Comparison of ENCODE assay signal across 8 cellular contexts in genomic region chr7:100705341-100705752, GRCh38. TPM values are rescaled to one million over a fixed set of nuclear protein-coding genes. Genes with fewer than 3 reads are reported as not detected.
DNase-seq lines count a peak whose midpoint lies in the region; ATAC-seq, FAIRE-seq and TF ChIP-seq lines count a peak whose summit lies in the region.

No MANE protein-coding gene starts in this region.

- peak overlapping the region; percentile 93 for H3K9ac ChIP-seq in keratinocyte (ENCODE audit: control insufficient read depth, extremely low read depth, insufficient read depth, low read length)

- H3K79me2 ChIP-seq in keratinocyte (ENCODE audit: control insufficient read depth, insufficient read depth, low read length): peaks cover 21% of the 10 kb centered on the region

- peaks cover 10% of the 10 kb centered on the region for H3K4me1 ChIP-seq in keratinocyte (ENCODE audit: control insufficient read depth, extremely low read depth, insufficient read depth, low read length)

- no peaks in the 10 kb centered on the region for H3K27me3 ChIP-seq in keratinocyte (ENCODE audit: control insufficient read depth, extremely low read depth, insufficient read depth, low read length)

- H3K4me2 ChIP-seq in keratinocyte (ENCODE audit: control insufficient read depth, extremely low read depth, insufficient read depth, low read depth, low read length): peak overlapping the region; percentile 83

- peak overlapping the region; percentile 86 for H3K27ac ChIP-seq in 22Rv1
- peak overlapping the region; percentile 86 for H3K27ac ChIP-seq in keratinocyte (ENCODE audit: control insufficient read depth, insufficient read depth, low read length)

- DNase-seq in GM13977 (ENCODE audit: low spot score): peak; percentile 84
- DNase-seq in NCI-H2029 (lab: John Stamatoyannopoulos, UW): peak; percentile 53
- DNase-seq in activated CD4-positive, CD25-positive, alpha-beta regulatory T cell (lab: John Stamatoyannopoulos, UW): peak; percentile 59 to 78 (median 66)
- peak; percentile 59 for DNase-seq in central memory CD4-positive, alpha-beta T cell
- DNase-seq in keratinocyte (ENCODE audit: low read depth, low spot score): no peak
- DNase-seq in stimulated activated CD4-positive, alpha-beta T cell treated with anti-CD3 and anti-CD28 coated beads, Interleukin-15, amount 100 ng/mL, for 48 hours (ENCODE audit: low read depth in 2 of 2): peak; percentile 64 to 81

- TF ChIP-seq CTCF in 22Rv1 (IDR thresholded peaks at IDR 0.05): peak; percentile 99
- TF ChIP-seq CTCF in GM13977 (IDR thresholded peaks at IDR 0.05; ENCODE audit: extremely low read depth, insufficient read depth, missing control alignments): peak; percentile 92
- TF ChIP-seq CTCF in keratinocyte (optimal IDR thresholded peaks at IDR 0.05 in 1 of 3, IDR thresholded peaks at IDR 0.05 in 1 of 3, conservative IDR thresholded peaks at IDR 0.05 in 1 of 3; ENCODE audit: extremely low read depth in 1 of 3, insufficient read depth in 2 of 3, low read length in 3 of 3): peak; percentile 80 to 95 (median 92)

- H3K4me3 ChIP-seq in keratinocyte (ENCODE audit: control insufficient read depth in 2 of 3, extremely low read depth in 1 of 3, insufficient read depth in 2 of 3, low read depth in 1 of 3, low read length in 3 of 3): peak overlapping the region; percentile 58 to 95 (median 80)

- H3K36me3 ChIP-seq in keratinocyte (ENCODE audit: control insufficient read depth in 2 of 2, extremely low read depth in 1 of 2, insufficient read depth in 2 of 2, low read length in 2 of 2): peaks cover 0 to 12% of the 10 kb centered on the region in 2 experiments

- peak; percentile 76 for ATAC-seq in HG02938 (IDR thresholded peaks at IDR 0.05; ENCODE audit: unreplicated experiment)

- FAIRE-seq in keratinocyte (lab: Jason Lieb, UNC): no peak

- no peaks in the 10 kb centered on the region for H3K9me1 ChIP-seq in keratinocyte (ENCODE audit: control insufficient read depth, extremely low read depth, insufficient read depth, low read length)

- H4K20me1 ChIP-seq in keratinocyte (ENCODE audit: control insufficient read depth, extremely low read depth, insufficient read depth, low read length): no peaks in the 10 kb centered on the region

- dilution Hi-C loops in keratinocyte (cut with MboI; ENCODE audit: extremely low pct_ligation_motif_present, low sequenced_read_pairs): no loop called here

- in situ Hi-C loops in GM13977 (cut with MboI; ENCODE audit: low pct_unique_long_range_greater_than_20kb, low sequenced_read_pairs, unreplicated experiment): loop anchor here (10.0 kb wide), 1 partner anchor 149 kb away; the partner anchor contains the start of gene SLC12A9

- peak overlapping the region; percentile 96 for H2AFZ ChIP-seq in keratinocyte (ENCODE audit: control insufficient read depth, low read length)

- no peaks in the 10 kb centered on the region for H3K9me3 ChIP-seq in keratinocyte (ENCODE audit: control insufficient read depth, low read depth, low read length)

RNA-seq across cellular contexts. Expression of gene POP7, which starts 0.6 kb away (rescaled TPM):
- 37.8 to 50.3 TPM (median 44.6 TPM) in 3 replicates for polyA plus RNA-seq in keratinocyte
- polyA plus RNA-seq in keratinocyte (2011; ENCODE audit: low read depth): 18.1 TPM
- 24.1 and 49.2 TPM in 2 replicates for polyA plus RNA-seq in keratinocyte (2011; cell fraction: cytosol; rRNA removed)
- 18.0 and 18.3 TPM in 2 replicates for polyA plus RNA-seq in keratinocyte (2011; cell fraction: nucleus; rRNA removed)
- polyA plus RNA-seq in keratinocyte (2012; ENCODE audit: low replicate concordance): 37.8 and 65.6 TPM in 2 replicates
- 15.3 to 22.5 TPM (median 19.2 TPM) in 3 replicates for polyA minus RNA-seq in keratinocyte
- 40.7 TPM for polyA minus RNA-seq in keratinocyte (2011; cell fraction: cytosol; rRNA and poly(A)+ RNA removed)
- polyA minus RNA-seq in keratinocyte (2011; cell fraction: nucleus; rRNA and poly(A)+ RNA removed): 7.1 and 9.0 TPM in 2 replicates

RNA-seq across cellular contexts. Expression of gene GIGYF1, which starts 11.3 kb away (rescaled TPM):
- 3.2 to 4.8 TPM (median 4.0 TPM) in 3 replicates for polyA plus RNA-seq in keratinocyte
- 3.5 TPM for polyA plus RNA-seq in keratinocyte (2011; ENCODE audit: low read depth)
- polyA plus RNA-seq in keratinocyte (2011; cell fraction: cytosol; rRNA removed): 0.91 and 1.6 TPM in 2 replicates
- polyA plus RNA-seq in keratinocyte (2011; cell fraction: nucleus; rRNA removed): 17.4 and 20.9 TPM in 2 replicates
- polyA plus RNA-seq in keratinocyte (2012; ENCODE audit: low replicate concordance): 5.8 and 8.0 TPM in 2 replicates
- polyA minus RNA-seq in keratinocyte: 3.6 to 7.5 TPM (median 3.9 TPM) in 3 replicates
- 6.1 TPM for polyA minus RNA-seq in keratinocyte (2011; cell fraction: cytosol; rRNA and poly(A)+ RNA removed)
- 9.6 and 10.2 TPM in 2 replicates for polyA minus RNA-seq in keratinocyte (2011; cell fraction: nucleus; rRNA and poly(A)+ RNA removed)

RNA-seq across cellular contexts. Expression of gene EPO, which starts 14.9 kb away (rescaled TPM):
- 0.35 to 0.86 TPM (median 0.41 TPM) in 3 replicates for polyA plus RNA-seq in keratinocyte
- polyA plus RNA-seq in keratinocyte (2011; ENCODE audit: low read depth): not detected
- 0.47 and 0.62 TPM in 2 replicates for polyA plus RNA-seq in keratinocyte (2011; cell fraction: cytosol; rRNA removed)
- polyA plus RNA-seq in keratinocyte (2011; cell fraction: nucleus; rRNA removed): 0.63 and 0.82 TPM in 2 replicates
- 0.56 and 0.76 TPM in 2 replicates for polyA plus RNA-seq in keratinocyte (2012; ENCODE audit: low replicate concordance)
- polyA minus RNA-seq in keratinocyte: 0.19 to 0.30 TPM in 2 of 3 replicates, not detected in the other
- polyA minus RNA-seq in keratinocyte (2011; cell fraction: cytosol; rRNA and poly(A)+ RNA removed): not detected
- polyA minus RNA-seq in keratinocyte (2011; cell fraction: nucleus; rRNA and poly(A)+ RNA removed): not detected in 2 replicates

RNA-seq across cellular contexts. Expression of gene ZAN, which starts 28.0 kb away (rescaled TPM):
- 0.09 to 0.36 TPM (median 0.14 TPM) in 3 replicates for polyA plus RNA-seq in keratinocyte
- 0.07 TPM for polyA plus RNA-seq in keratinocyte (2011; ENCODE audit: low read depth)
- 0.04 and 0.09 TPM in 2 replicates for polyA plus RNA-seq in keratinocyte (2011; cell fraction: cytosol; rRNA removed)
- 0.23 and 0.24 TPM in 2 replicates for polyA plus RNA-seq in keratinocyte (2011; cell fraction: nucleus; rRNA removed)
- 0.03 and 0.04 TPM in 2 replicates for polyA plus RNA-seq in keratinocyte (2012; ENCODE audit: low replicate concordance)
- polyA minus RNA-seq in keratinocyte: 0.30 to 0.86 TPM (median 0.51 TPM) in 3 replicates
- polyA minus RNA-seq in keratinocyte (2011; cell fraction: cytosol; rRNA and poly(A)+ RNA removed): not detected
- 0.21 and 0.31 TPM in 2 replicates for polyA minus RNA-seq in keratinocyte (2011; cell fraction: nucleus; rRNA and poly(A)+ RNA removed)

RNA-seq across cellular contexts. Expression of gene GNB2, which starts 31.8 kb away (rescaled TPM):
- polyA plus RNA-seq in keratinocyte: 87.2 to 216 TPM (median 126 TPM) in 3 replicates
- 88.1 TPM for polyA plus RNA-seq in keratinocyte (2011; ENCODE audit: low read depth)
- 168 and 222 TPM in 2 replicates for polyA plus RNA-seq in keratinocyte (2011; cell fraction: cytosol; rRNA removed)
- polyA plus RNA-seq in keratinocyte (2011; cell fraction: nucleus; rRNA removed): 105 and 123 TPM in 2 replicates
- polyA plus RNA-seq in keratinocyte (2012; ENCODE audit: low replicate concordance): 211 and 257 TPM in 2 replicates
- 136 to 391 TPM (median 184 TPM) in 3 replicates for polyA minus RNA-seq in keratinocyte
- polyA minus RNA-seq in keratinocyte (2011; cell fraction: cytosol; rRNA and poly(A)+ RNA removed): 249 TPM
- polyA minus RNA-seq in keratinocyte (2011; cell fraction: nucleus; rRNA and poly(A)+ RNA removed): 36.3 and 43.9 TPM in 2 replicates
